In genomic region chr5:132751444-132751843, GRCh38 we compare ENCODE assay signal across 1 cellular context.
A peak's percentile ranks its signal among the peaks of the same experiment; 100 is the strongest.
TF ChIP-seq lines count a peak whose summit lies in the region.

No MANE protein-coding gene starts in this region.

TF ChIP-seq in HepG2, 621 proteins besides CTCF, POLR2A, EP300 and RAD21:
- TF ChIP-seq ONECUT2 (CRISPR knock-in tag; IDR thresholded peaks at IDR 0.05) = no peak
- TF ChIP-seq CREB1 (IDR thresholded peaks at IDR 0.05) = peak; percentile 30; the same call in 1 of the 2 replicates
- TF ChIP-seq CREB1 (CRISPR knock-in tag; IDR thresholded peaks at IDR 0.05) = no peak
- peak; percentile 49 for TF ChIP-seq ATF7 (IDR thresholded peaks at IDR 0.05)
- no peak for TF ChIP-seq ATF7 (CRISPR knock-in tag; IDR thresholded peaks at IDR 0.05)
- no peak for TF ChIP-seq MAFK (conservative IDR thresholded peaks at IDR 0.05 in 1 of 2, IDR thresholded peaks at IDR 0.05 in 1 of 2; ENCODE audit: low read length in 2 of 2)
- TF ChIP-seq KAT7 (CRISPR knock-in tag; IDR thresholded peaks at IDR 0.05; ENCODE audit: borderline replicate concordance) = no peak
